In genomic region chr5:139403787-139404483, GRCh38 we compare ENCODE assay signal across 8 cellular contexts. TPM values are rescaled to one million over a fixed set of nuclear protein-coding genes. Genes with fewer than 3 reads are reported as not detected.
DNase-seq lines count a peak whose midpoint lies in the region; ATAC-seq and TF ChIP-seq lines count a peak whose summit lies in the region.

A gene with protein sequence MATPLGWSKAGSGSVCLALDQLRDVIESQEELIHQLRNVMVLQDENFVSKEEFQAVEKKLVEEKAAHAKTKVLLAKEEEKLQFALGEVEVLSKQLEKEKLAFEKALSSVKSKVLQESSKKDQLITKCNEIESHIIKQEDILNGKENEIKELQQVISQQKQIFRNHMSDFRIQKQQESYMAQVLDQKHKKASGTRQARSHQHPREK (minus strand): TSS chr5:139404089. CDS start chr5:139404060, 29 bp downstream.

- no peaks in the 10 kb centered on the region for H3K27me3 Mint-ChIP-seq in T-helper 2 cell treated with Interferon-gamma antibody and Interleukin-4, amounts not matched to agents 5 μg/mL and 100 μg/mL, for 36 hours (ENCODE audit: low read depth)

- H3K27ac Mint-ChIP-seq in T-helper 2 cell treated with Interferon-gamma antibody and Interleukin-4, amounts not matched to agents 5 μg/mL and 100 μg/mL, for 36 hours: peak within 1 kb of the TSS; percentile 100

- H3K36me3 Mint-ChIP-seq in T-helper 2 cell treated with Interferon-gamma antibody and Interleukin-4, amounts not matched to agents 5 μg/mL and 100 μg/mL, for 36 hours (ENCODE audit: low read depth): peaks cover 6% of the 10 kb centered on the region

- TF ChIP-seq POLR2A in GM18505 (IDR thresholded peaks at IDR 0.05; ENCODE audit: borderline replicate concordance, extremely low read depth, insufficient read depth, insufficient read length): no peak
- peak in 1 of 2 donors; percentile 28 for TF ChIP-seq POLR2A in uterus (IDR thresholded peaks at IDR 0.05)

- no peaks in the 10 kb centered on the region for H3K27me3 ChIP-seq in ascending aorta
- no peaks in the 10 kb centered on the region for H3K27me3 ChIP-seq in right atrium auricular region
- H3K27me3 ChIP-seq in uterus: no peaks in the 10 kb centered on the region

- H3K4me3 Mint-ChIP-seq in T-helper 2 cell treated with Interferon-gamma antibody and Interleukin-4, amounts not matched to agents 5 μg/mL and 100 μg/mL, for 36 hours: peak within 1 kb of the TSS; percentile 98

- H3K36me3 ChIP-seq in ascending aorta (no peaks in the 10 kb centered on the region), right atrium auricular region (no peaks in the 10 kb centered on the region), uterus (no peaks in the 10 kb centered on the region)

- H3K4me3 ChIP-seq in ascending aorta (peak within 1 kb of the TSS; percentile 61 to 62), right atrium auricular region (peak within 1 kb of the TSS; percentile 39 to 57), uterus (peak within 1 kb of the TSS; percentile 35 to 37)

- intact Hi-C loops in ascending aorta (cut with DNase I): loop anchor here (1.0 to 5.0 kb wide), 5 partner anchors 35 to 862 kb away; partner anchors contain the start of genes DNAJC18, ETF1, MATR3 and PAIP2
- intact Hi-C loops in uterus (cut with DNase I; ENCODE audit: low total_unique reads): no loop called here

- no peaks in the 10 kb centered on the region for H3K9me3 ChIP-seq in ascending aorta
- no peaks in the 10 kb centered on the region for H3K9me3 ChIP-seq in right atrium auricular region
- no peaks in the 10 kb centered on the region for H3K9me3 ChIP-seq in uterus

- peaks cover 0 to 10% of the 10 kb centered on the region in 2 donors for H3K4me1 ChIP-seq in ascending aorta
- peaks cover 4 to 21% of the 10 kb centered on the region in 2 donors for H3K4me1 ChIP-seq in right atrium auricular region
- peaks cover 0 to 3% of the 10 kb centered on the region in 2 donors for H3K4me1 ChIP-seq in uterus

- peaks cover 37% of the 10 kb centered on the region for H3K4me1 Mint-ChIP-seq in T-helper 2 cell treated with Interferon-gamma antibody and Interleukin-4, amounts not matched to agents 5 μg/mL and 100 μg/mL, for 36 hours (ENCODE audit: low read depth)

- no peak for TF ChIP-seq CTCF in ascending aorta (IDR thresholded peaks at IDR 0.05)
- TF ChIP-seq CTCF in right atrium auricular region (IDR thresholded peaks at IDR 0.05): no peak
- no peak for TF ChIP-seq CTCF in uterus (IDR thresholded peaks at IDR 0.05)

- peak; percentile 82 for DNase-seq in NCI-H187 treated with DMSO at 0.1 percent for 48 hours (lab: John Stamatoyannopoulos, UW)
- DNase-seq in T-helper 2 cell treated with Interferon-gamma antibody and Interleukin-4, amounts not matched to agents 5 μg/mL and 100 μg/mL, for 36 hours (ENCODE audit: low spot score): peak; percentile 98
- peak; percentile 94 to 99 for DNase-seq in ascending aorta (ENCODE audit: low spot score in 2 of 2)
- peak; percentile 99 for DNase-seq in right atrium auricular region (ENCODE audit: low spot score)
- DNase-seq in pulmonary artery endothelial cell (ENCODE audit: low read depth, low spot score): peak; percentile 89
- DNase-seq in uterus: peak; percentile 97 to 98

- peak within 1 kb of the TSS; percentile 88 to 90 for H3K27ac ChIP-seq in ascending aorta
- peak within 1 kb of the TSS; percentile 90 to 93 for H3K27ac ChIP-seq in right atrium auricular region
- peak within 1 kb of the TSS; percentile 86 to 95 for H3K27ac ChIP-seq in uterus

- H3K9me3 Mint-ChIP-seq in T-helper 2 cell treated with Interferon-gamma antibody and Interleukin-4, amounts not matched to agents 5 μg/mL and 100 μg/mL, for 36 hours: no peaks in the 10 kb centered on the region

- ATAC-seq in GM18505 (IDR thresholded peaks at IDR 0.05; ENCODE audit: unreplicated experiment) (peak; percentile 81), HG02970 (IDR thresholded peaks at IDR 0.05; ENCODE audit: low FRiP score, unreplicated experiment) (peak; percentile 81)

RNA-seq across cellular contexts. Expression of the gene that starts here (rescaled TPM):
- not detected for total RNA-seq in ascending aorta
- total RNA-seq in right atrium auricular region: 10 to 100 TPM in 1 of 2 donors, 1 to 10 TPM in 1; 9.5 to 29.7 TPM
- total RNA-seq in pulmonary artery endothelial cell: 6.7 and 9.4 TPM in 2 replicates
- 1 to 10 TPM in 2 of 4 donors, not detected in 2; 2.4 to 3.4 TPM for total RNA-seq in uterus

Comparison
In these comparisons a context has a peak if more than half of its experiments do, and no peak if none do; other contexts are left out.
1. Peak in every context shown above with its lines: DNase-seq, ATAC-seq, H3K4me3 ChIP-seq and H3K27ac ChIP-seq.
2. Peak in DNase-seq, H3K4me3 ChIP-seq and H3K27ac ChIP-seq in ascending aorta; RNA of the gene not detected or under 1 TPM.